In genomic region chr3:39406368-39407258, GRCh38 we compare ENCODE assay signal across 8 cellular contexts. TPM values are rescaled to one million over a fixed set of nuclear protein-coding genes. Genes with fewer than 3 reads are reported as not detected.
DNase-seq lines count a peak whose midpoint lies in the region; TF ChIP-seq lines count a peak whose summit lies in the region.

Gene RPSA (plus strand): TSS chr3:39406720. CDS start chr3:39407654, 934 bp downstream.

- H3K27me3 ChIP-seq in HAP-1 (ENCODE audit: low read depth) (no peaks in the 10 kb centered on the region), MG63 (no peaks in the 10 kb centered on the region)

- DNase-seq in GDM1 (lab: John Stamatoyannopoulos, UW): peak; percentile 96
- DNase-seq in HAP-1 (ENCODE audit: low spot score in 2 of 2): peak; percentile 96 to 97
- DNase-seq in MG63: peak; percentile 94
- peak; percentile 93 for DNase-seq in SHP77 treated with DMSO at 0.1 percent for 48 hours (lab: John Stamatoyannopoulos, UW)
- DNase-seq in activated effector memory CD4-positive, alpha-beta T cell treated with anti-CD3 and anti-CD28 coated beads, Interleukin-2, amount 50 U/mL, for 16 hours: peak; percentile 97
- DNase-seq in fibroblast of the aortic adventitia (ENCODE audit: low read depth): peak; percentile 97

- H3K9me3 Mint-ChIP-seq in nephron: no peaks in the 10 kb centered on the region
- H3K9me3 Mint-ChIP-seq in stimulated activated naive CD8-positive, alpha-beta T cell treated with anti-CD3 and anti-CD28 coated beads, Interleukin-15, Interleukin-2, amounts not matched to agents 100 ng/mL and 50 ng/mL, for 24 hours: no peaks in the 10 kb centered on the region

- H3K4me3 ChIP-seq in HAP-1: peak within 1 kb of the TSS; percentile 75
- H3K4me3 ChIP-seq in MG63: peak within 1 kb of the TSS; percentile 95
- H3K4me3 ChIP-seq in fibroblast of the aortic adventitia (ENCODE audit: low read depth, low read length): peak within 1 kb of the TSS; percentile 90

- peaks cover 50% of the 10 kb centered on the region for H3K36me3 ChIP-seq in HAP-1 (replicated peaks)
- peaks cover 48% of the 10 kb centered on the region for H3K36me3 ChIP-seq in MG63

- H3K27me3 Mint-ChIP-seq in nephron (ENCODE audit: low read depth): no peaks in the 10 kb centered on the region
- H3K27me3 Mint-ChIP-seq in stimulated activated naive CD8-positive, alpha-beta T cell treated with anti-CD3 and anti-CD28 coated beads, Interleukin-15, Interleukin-2, amounts not matched to agents 100 ng/mL and 50 ng/mL, for 24 hours: no peaks in the 10 kb centered on the region

- in situ Hi-C loops in HAP-1 (cut with MboI; ENCODE audit: low sequenced_read_pairs): no loop called here

- H3K4me1 Mint-ChIP-seq in nephron: peaks cover 23% of the 10 kb centered on the region
- peaks cover 64% of the 10 kb centered on the region for H3K4me1 Mint-ChIP-seq in stimulated activated naive CD8-positive, alpha-beta T cell treated with anti-CD3 and anti-CD28 coated beads, Interleukin-15, Interleukin-2, amounts not matched to agents 100 ng/mL and 50 ng/mL, for 24 hours (ENCODE audit: low read depth)

- H3K4me1 ChIP-seq in HAP-1: peaks cover 18% of the 10 kb centered on the region

- H3K9me3 ChIP-seq in HAP-1 (no peaks in the 10 kb centered on the region), MG63 (no peaks in the 10 kb centered on the region)

- peak within 1 kb of the TSS; percentile 92 to 95 (median 95) for H3K27ac Mint-ChIP-seq in nephron
- peak within 1 kb of the TSS; percentile 100 for H3K27ac Mint-ChIP-seq in stimulated activated naive CD8-positive, alpha-beta T cell treated with anti-CD3 and anti-CD28 coated beads, Interleukin-15, Interleukin-2, amounts not matched to agents 100 ng/mL and 50 ng/mL, for 24 hours

- TF ChIP-seq CTCF in fibroblast of the aortic adventitia (IDR thresholded peaks at IDR 0.05; ENCODE audit: insufficient read depth, low read length) (peak; percentile 23), nephron (IDR thresholded peaks at IDR 0.05; ENCODE audit: unreplicated experiment in 3 of 3) (peak in 1 of 3 experiments; percentile 41)

- H3K4me3 Mint-ChIP-seq in nephron: peak within 1 kb of the TSS; percentile 90 to 96 (median 93)
- H3K4me3 Mint-ChIP-seq in stimulated activated naive CD8-positive, alpha-beta T cell treated with anti-CD3 and anti-CD28 coated beads, Interleukin-15, Interleukin-2, amounts not matched to agents 100 ng/mL and 50 ng/mL, for 24 hours: peak within 1 kb of the TSS; percentile 92

- H3K36me3 Mint-ChIP-seq in nephron (ENCODE audit: low read depth): peaks cover 36% of the 10 kb centered on the region
- H3K36me3 Mint-ChIP-seq in stimulated activated naive CD8-positive, alpha-beta T cell treated with anti-CD3 and anti-CD28 coated beads, Interleukin-15, Interleukin-2, amounts not matched to agents 100 ng/mL and 50 ng/mL, for 24 hours (ENCODE audit: low read depth): peaks cover 55% of the 10 kb centered on the region

RNA-seq across cellular contexts. Expression of gene RPSA, which starts in this region (rescaled TPM):
- total RNA-seq in MG63 (2014; rRNA removed; shearing (Covaris generic); ENCODE audit: low replicate concordance): 1,752 and 2,233 TPM in 2 replicates
- total RNA-seq in fibroblast of the aortic adventitia (ENCODE audit: low replicate concordance): 514 and 1,413 TPM in 2 replicates

Comparison
In these comparisons a context has a peak if more than half of its experiments do, and no peak if none do; other contexts are left out.
1. Peak in every context shown above with its lines: DNase-seq and H3K4me3 ChIP-seq.